8 cellular contexts compared by ENCODE assay signal in genomic region chr7:150450491-150450992, GRCh38. TPM values are rescaled to one million over a fixed set of nuclear protein-coding genes. Genes with fewer than 3 reads are reported as not detected.
DNase-seq lines count a peak whose midpoint lies in the region; ATAC-seq and TF ChIP-seq lines count a peak whose summit lies in the region.

Gene GIMAP8, plus strand, starts transcription at chr7:150450630. Its CDS starts 16,069 bp downstream, at chr7:150466699.

- no peaks in the 10 kb centered on the region for H3K4me1 ChIP-seq in uterus

- no peaks in the 10 kb centered on the region for H3K36me3 ChIP-seq in uterus

- H3K4me1 Mint-ChIP-seq in nephron progenitor cell = peaks cover 52% of the 10 kb centered on the region

- H3K4me3 ChIP-seq in uterus = peak within 1 kb of the TSS; percentile 20 to 36

- intact Hi-C loops in uterus (cut with DNase I; ENCODE audit: low total_unique reads) = no loop called here

- TF ChIP-seq CTCF in nephron progenitor cell (IDR thresholded peaks at IDR 0.05) = no peak
- TF ChIP-seq CTCF in uterus (IDR thresholded peaks at IDR 0.05) = no peak

- H3K36me3 Mint-ChIP-seq in nephron progenitor cell (ENCODE audit: low read depth) = no peaks in the 10 kb centered on the region

- peak; percentile 37 for ATAC-seq in GM21390 (IDR thresholded peaks at IDR 0.05; ENCODE audit: unreplicated experiment)

- peak within 1 kb of the TSS; percentile 65 to 72 for H3K27ac ChIP-seq in uterus

- no peaks in the 10 kb centered on the region for H3K9me3 ChIP-seq in uterus

- peak within 1 kb of the TSS; percentile 17 for H3K27ac Mint-ChIP-seq in nephron progenitor cell

- DNase-seq in T-helper 1 cell (peak; percentile 25 to 76 (median 47)), nephron progenitor cell (no peak), uterus (peak in 1 of 2 donors; percentile 53), NCI-H1417 treated with DMSO at 0.1 percent for 48 hours (lab: John Stamatoyannopoulos, UW) (no peak), NCI-H1694 treated with DMSO at 0.1 percent for 48 hours (lab: John Stamatoyannopoulos, UW) (no peak), dedifferentiated amniotic fluid mesenchymal stem cell (ENCODE audit: extremely low spot score) (no peak)
- DNase-seq in central memory CD4-positive, alpha-beta T cell = peak; percentile 66

- H3K27me3 Mint-ChIP-seq in nephron progenitor cell (ENCODE audit: low read depth, poor library complexity) = peaks cover 21% of the 10 kb centered on the region

- no peak for TF ChIP-seq POLR2A in uterus (IDR thresholded peaks at IDR 0.05)

- H3K9me3 Mint-ChIP-seq in nephron progenitor cell = peaks cover 4% of the 10 kb centered on the region

- H3K4me3 Mint-ChIP-seq in nephron progenitor cell = peak within 1 kb of the TSS; percentile 13

- no peaks in the 10 kb centered on the region for H3K27me3 ChIP-seq in uterus

RNA-seq across cellular contexts. Expression of gene GIMAP8, which starts in this region (rescaled TPM):
- 10 to 100 TPM; 16.7 to 47.7 (median 25.6) TPM for total RNA-seq in uterus

Comparison
In these comparisons a context has a peak if more than half of its experiments do, and no peak if none do; other contexts are left out.
1. DNase-seq: peak in T-helper 1 cell (5 of 5) and central memory CD4-positive, alpha-beta T cell (single experiment); none in nephron progenitor cell (single experiment), NCI-H1417 treated with DMSO at 0.1 percent for 48 hours (single experiment), NCI-H1694 treated with DMSO at 0.1 percent for 48 hours (single experiment) and dedifferentiated amniotic fluid mesenchymal stem cell (single experiment).